Comparison of ENCODE assay signal across 11 cellular contexts in genomic region chr5:179794171-179794570, GRCh38. TPM values are rescaled to one million over a fixed set of nuclear protein-coding genes. Genes with fewer than 3 reads are reported as not detected.
DNase-seq lines count a peak whose midpoint lies in the region; ATAC-seq, FAIRE-seq and TF ChIP-seq lines count a peak whose summit lies in the region.
"Had no signal": no experiment of that assay in that cellular context is flagged by ENCODE, and none has a peak within 500 bp of the region (broad histone marks: within the 10 kb centered on the region; RNA-seq: fewer than 3 reads in every experiment).

No MANE protein-coding gene starts in this region.

- no peak for FAIRE-seq in H54 (lab: Jason Lieb, UNC)
- FAIRE-seq: G401.6 had no signal

- DNase-seq in activated T-cell treated with anti-CD3 and anti-CD28 coated beads, Interleukin-2, amount 50 U/mL, for 24 hours = no peak
- DNase-seq in activated T-cell treated with anti-CD3 and anti-CD28 coated beads, Interleukin-2, amount 50 U/mL, for 72 hours = no peak
- DNase-seq in body of pancreas = no peak
- DNase-seq in naive thymus-derived CD4-positive, alpha-beta T cell = no peak
- no peak for DNase-seq in thyroid gland
- no peak for DNase-seq in NCI-H1092 treated with DMSO at 0.1 percent for 48 hours (lab: John Stamatoyannopoulos, UW)
- DNase-seq in H54 (ENCODE audit: insufficient read length, low spot score) = no peak
- DNase-seq: HCEC 1CT, NCI-H1092 had no signal

- WGBS in body of pancreas, 2 donors = 78 to 83% methylated on average over 3 of the region's 3 CpGs
- WGBS in thyroid gland, 2 donors = 71% methylated on average over 3 of the region's 3 CpGs; no CpG with 5 or more reads in 1 of the 2 donors

- CTCF ChIA-PET in naive thymus-derived CD4-positive, alpha-beta T cell (lab: Charles Lee) = interaction anchor here (0.6 to 4.3 kb wide), 4 partner anchors 11 to 773 kb away, joined by 3 to 36 read pairs (median 4); partner anchors contain the start of gene MAML1

- H3K27ac ChIP-seq in body of pancreas = peak overlapping the region in 3 of 4 donors; percentile 65 to 87 (median 82)
- H3K27ac ChIP-seq in naive thymus-derived CD4-positive, alpha-beta T cell (ENCODE audit: low read depth, low read length) = peak overlapping the region; percentile 45
- H3K27ac ChIP-seq in thyroid gland = peak overlapping the region in 2 of 3 donors; percentile 73 to 90

- H3K27ac Mint-ChIP-seq in activated T-cell treated with anti-CD3 and anti-CD28 coated beads, Interleukin-2, amount 50 U/mL, for 24 hours = peak overlapping the region; percentile 61
- no peak overlapping the region for H3K27ac Mint-ChIP-seq in activated T-cell treated with anti-CD3 and anti-CD28 coated beads, Interleukin-2, amount 50 U/mL, for 72 hours
- H3K27ac Mint-ChIP-seq in naive thymus-derived CD4-positive, alpha-beta T cell = peak overlapping the region in 7 of 9 donors; percentile 65 to 91 (median 81)

- H3K9me3 Mint-ChIP-seq in activated T-cell treated with anti-CD3 and anti-CD28 coated beads, Interleukin-2, amount 50 U/mL, for 24 hours = no peaks in the 10 kb centered on the region
- peaks cover 0 to 1% of the 10 kb centered on the region in 2 donors for H3K9me3 Mint-ChIP-seq in activated T-cell treated with anti-CD3 and anti-CD28 coated beads, Interleukin-2, amount 50 U/mL, for 72 hours
- H3K9me3 Mint-ChIP-seq in naive thymus-derived CD4-positive, alpha-beta T cell = peaks cover 0 to 6% (median 0%) of the 10 kb centered on the region in 11 donors

- no peaks in the 10 kb centered on the region for H3K27me3 Mint-ChIP-seq in activated T-cell treated with anti-CD3 and anti-CD28 coated beads, Interleukin-2, amount 50 U/mL, for 24 hours
- H3K27me3 Mint-ChIP-seq in activated T-cell treated with anti-CD3 and anti-CD28 coated beads, Interleukin-2, amount 50 U/mL, for 72 hours (ENCODE audit: low read depth) = no peaks in the 10 kb centered on the region
- no peaks in the 10 kb centered on the region for H3K27me3 Mint-ChIP-seq in naive thymus-derived CD4-positive, alpha-beta T cell

- H3K36me3 ChIP-seq in body of pancreas (replicated peaks in 1 of 2; ENCODE audit: insufficient read depth in 1 of 2, low read depth in 2 of 2) (peaks cover 0 to 5% of the 10 kb centered on the region in 2 donors), thyroid gland (peaks cover 16 to 20% of the 10 kb centered on the region in 2 donors)
- H3K36me3 ChIP-seq in naive thymus-derived CD4-positive, alpha-beta T cell (ENCODE audit: control insufficient read depth in 2 of 3, insufficient read depth in 3 of 3, low read length in 3 of 3) = peaks cover 0 to 12% (median 0%) of the 10 kb centered on the region in 3 experiments

- H3K4me1 ChIP-seq in body of pancreas (peaks cover 50% of the 10 kb centered on the region), thyroid gland (peaks cover 27 to 49% of the 10 kb centered on the region in 2 donors)
- H3K4me1 ChIP-seq in naive thymus-derived CD4-positive, alpha-beta T cell (ENCODE audit: control insufficient read depth in 2 of 2, insufficient read depth in 2 of 2, low read length in 2 of 2) = peaks cover 24 to 28% of the 10 kb centered on the region in 2 donors

- H3K27me3 ChIP-seq in body of pancreas = no peaks in the 10 kb centered on the region
- no peaks in the 10 kb centered on the region for H3K27me3 ChIP-seq in naive thymus-derived CD4-positive, alpha-beta T cell (ENCODE audit: control insufficient read depth in 2 of 2, insufficient read depth in 2 of 2, low read length in 2 of 2)
- H3K27me3 ChIP-seq in thyroid gland = no peaks in the 10 kb centered on the region

- ATAC-seq in activated T-cell treated with anti-CD3 and anti-CD28 coated beads, Interleukin-2, amount 50 U/mL, for 72 hours (replicated peaks in 1 of 2) = no peak
- ATAC-seq in body of pancreas = no peak
- ATAC-seq in naive thymus-derived CD4-positive, alpha-beta T cell = no peak
- no peak for ATAC-seq in GM21619 (IDR thresholded peaks at IDR 0.05; ENCODE audit: unreplicated experiment)

- intact Hi-C loops in body of pancreas (cut with DNase I) (no loop called here), thyroid gland (cut with DNase I) (no loop called here)
- intact Hi-C loops in naive thymus-derived CD4-positive, alpha-beta T cell (cut with micrococcal nuclease) = no loop called here

- H3K4me3 Mint-ChIP-seq in activated T-cell treated with anti-CD3 and anti-CD28 coated beads, Interleukin-2, amount 50 U/mL, for 24 hours = no peak overlapping the region
- peak overlapping the region in 1 of 2 donors; percentile 63 for H3K4me3 Mint-ChIP-seq in activated T-cell treated with anti-CD3 and anti-CD28 coated beads, Interleukin-2, amount 50 U/mL, for 72 hours
- peak overlapping the region; percentile 32 to 83 (median 62) for H3K4me3 Mint-ChIP-seq in naive thymus-derived CD4-positive, alpha-beta T cell

- H3K4me3 ChIP-seq in body of pancreas (no peak overlapping the region), thyroid gland (replicated peaks in 1 of 3) (no peak overlapping the region)
- H3K4me3 ChIP-seq in naive thymus-derived CD4-positive, alpha-beta T cell (ENCODE audit: low read length) = peak overlapping the region; percentile 25

- H3K9me3 ChIP-seq in body of pancreas = no peaks in the 10 kb centered on the region
- H3K9me3 ChIP-seq in naive thymus-derived CD4-positive, alpha-beta T cell (ENCODE audit: control insufficient read depth in 2 of 3, low read length in 3 of 3) = no peaks in the 10 kb centered on the region
- no peaks in the 10 kb centered on the region for H3K9me3 ChIP-seq in thyroid gland

- no peak for TF ChIP-seq CTCF in body of pancreas (IDR thresholded peaks at IDR 0.05)
- no peak for TF ChIP-seq CTCF in thyroid gland (IDR thresholded peaks at IDR 0.05)

- TF ChIP-seq POLR2A in body of pancreas (IDR thresholded peaks at IDR 0.05) = no peak
- no peak for TF ChIP-seq POLR2A in thyroid gland (IDR thresholded peaks at IDR 0.05)
- no peak for TF ChIP-seq POLR2A in H54 (IDR thresholded peaks at IDR 0.05; ENCODE audit: low read depth, low read length)

- POLR2A ChIA-PET in naive thymus-derived CD4-positive, alpha-beta T cell (lab: Charles Lee) = interaction anchor here (0.6 to 2.3 kb wide), 11 partner anchors 9 to 171 kb away, joined by 3 to 8 read pairs (median 5); partner anchors contain the start of genes HNRNPH1, MAML1 and MRNIP

- peaks cover 19% of the 10 kb centered on the region for H3K36me3 Mint-ChIP-seq in activated T-cell treated with anti-CD3 and anti-CD28 coated beads, Interleukin-2, amount 50 U/mL, for 24 hours (ENCODE audit: low read depth)
- H3K36me3 Mint-ChIP-seq in activated T-cell treated with anti-CD3 and anti-CD28 coated beads, Interleukin-2, amount 50 U/mL, for 72 hours (ENCODE audit: insufficient read depth in 2 of 2) = peaks cover 0 to 7% of the 10 kb centered on the region in 2 donors
- H3K36me3 Mint-ChIP-seq in naive thymus-derived CD4-positive, alpha-beta T cell = peaks cover 0 to 5% (median under 1%) of the 10 kb centered on the region in 5 donors

- peaks cover 30% of the 10 kb centered on the region for H3K4me1 Mint-ChIP-seq in activated T-cell treated with anti-CD3 and anti-CD28 coated beads, Interleukin-2, amount 50 U/mL, for 24 hours (ENCODE audit: low read depth)
- H3K4me1 Mint-ChIP-seq in activated T-cell treated with anti-CD3 and anti-CD28 coated beads, Interleukin-2, amount 50 U/mL, for 72 hours (ENCODE audit: low read depth) = peaks cover 25% of the 10 kb centered on the region
- H3K4me1 Mint-ChIP-seq in naive thymus-derived CD4-positive, alpha-beta T cell = peaks cover 20 to 33% (median 27%) of the 10 kb centered on the region in 7 donors

RNA-seq across cellular contexts. Expression of gene LTC4S, which starts 0.4 kb away (rescaled TPM):
- total RNA-seq in activated T-cell treated with anti-CD3 and anti-CD28 coated beads, Interleukin-2, amount 50 U/mL, for 72 hours = 1 to 10 TPM; 1.5 TPM
- total RNA-seq in body of pancreas (10 to 100 TPM; 10.6 to 16.2 TPM), thyroid gland (10 to 100 TPM in 2 of 4 donors, 1 to 10 TPM in 2; 6.4 to 28.2 (median 15.9) TPM)
- 1 to 10 TPM; 2.0 to 8.1 (median 6.0) TPM for total RNA-seq in naive thymus-derived CD4-positive, alpha-beta T cell
- 1 to 10 TPM in 1 of 2 donors, under 1 TPM in 1; 0.97 to 1.2 TPM for polyA plus RNA-seq in naive thymus-derived CD4-positive, alpha-beta T cell

RNA-seq across cellular contexts. Expression of gene MGAT4B, which starts 12.5 kb away (rescaled TPM):
- total RNA-seq in activated T-cell treated with anti-CD3 and anti-CD28 coated beads, Interleukin-2, amount 50 U/mL, for 72 hours = 100 to 1,000 TPM; 101 to 108 TPM
- 10 to 100 TPM; 89.0 to 90.0 TPM for total RNA-seq in body of pancreas
- 100 to 1,000 TPM in 4 of 5 experiments, 10 to 100 TPM in 1; 98.3 to 143 (median 118) TPM for total RNA-seq in naive thymus-derived CD4-positive, alpha-beta T cell
- polyA plus RNA-seq in naive thymus-derived CD4-positive, alpha-beta T cell = 10 to 100 TPM; 12.3 to 19.0 TPM
- 100 to 1,000 TPM in 2 of 4 donors, 10 to 100 TPM in 2; 83.6 to 108 (median 102) TPM for total RNA-seq in thyroid gland

RNA-seq across cellular contexts. Expression of gene SQSTM1, which starts 26.5 kb away (rescaled TPM):
- total RNA-seq in activated T-cell treated with anti-CD3 and anti-CD28 coated beads, Interleukin-2, amount 50 U/mL, for 72 hours = 100 to 1,000 TPM; 213 to 226 TPM
- 100 to 1,000 TPM; 249 to 606 TPM for total RNA-seq in body of pancreas
- total RNA-seq in naive thymus-derived CD4-positive, alpha-beta T cell = 100 to 1,000 TPM; 173 to 309 (median 233) TPM
- 100 to 1,000 TPM; 129 to 178 TPM for polyA plus RNA-seq in naive thymus-derived CD4-positive, alpha-beta T cell
- 1,000 to 10,000 TPM in 1 of 4 donors, 100 to 1,000 TPM in 3; 649 to 1,146 (median 971) TPM for total RNA-seq in thyroid gland
